ENCODE assay signal across 23 cellular contexts in the genomic region with DNA sequence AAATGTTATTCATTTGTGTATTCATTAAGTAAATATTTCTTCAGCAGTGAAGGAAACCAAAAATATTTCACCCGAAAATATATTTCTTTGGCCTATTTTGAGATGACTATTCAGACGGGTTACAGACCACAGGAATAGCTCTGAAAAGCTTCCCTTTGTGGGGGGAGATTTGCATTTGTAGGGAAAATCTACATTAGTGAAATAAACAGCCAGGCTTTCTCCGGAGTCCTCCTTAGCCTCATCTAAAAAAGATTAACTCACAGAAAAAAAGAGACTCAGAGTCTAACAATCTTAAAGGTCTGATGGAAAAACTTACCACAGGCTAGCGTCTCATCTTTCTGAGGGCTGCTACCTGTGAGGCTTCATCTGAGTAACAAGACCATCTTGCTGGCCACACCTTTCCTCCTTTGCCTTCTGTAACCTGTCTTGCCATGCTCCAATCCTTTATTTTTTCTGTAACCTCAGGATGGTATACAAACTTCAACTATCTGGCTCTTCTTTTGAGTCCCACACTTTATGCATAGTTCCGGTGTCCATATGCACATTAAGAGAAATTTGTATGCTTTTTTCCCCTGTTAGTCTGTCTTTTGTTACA.
DNase-seq lines count a peak whose midpoint lies in the region; ATAC-seq, FAIRE-seq and TF ChIP-seq lines count a peak whose summit lies in the region.
"Had no signal": no experiment of that assay in that cellular context is flagged by ENCODE, and none has a peak within 500 bp of the region (broad histone marks: within the 10 kb centered on the region; RNA-seq: fewer than 3 reads in every experiment).

No MANE protein-coding gene starts in this region.

- TF ChIP-seq EP300 in H1 (IDR thresholded peaks at IDR 0.05; ENCODE audit: borderline replicate concordance in 1 of 2, low read depth in 2 of 2, low read length in 2 of 2), result no peak

- H4K20me1 ChIP-seq in DND-41 (ENCODE audit: insufficient read depth, low read length), result no peaks in the 10 kb centered on the region
- H4K20me1 ChIP-seq in H1 (replicated peaks in 1 of 2; ENCODE audit: control insufficient read depth in 1 of 2, insufficient read depth in 2 of 2, low read length in 2 of 2), result no peaks in the 10 kb centered on the region
- H4K20me1 ChIP-seq in neural progenitor cell (ENCODE audit: low read depth), result no peaks in the 10 kb centered on the region
- H4K20me1 ChIP-seq: BLaER1 had no signal

- no peak overlapping the region for H3K23ac ChIP-seq in H1 (ENCODE audit: insufficient read length)

- TF ChIP-seq CTCF in DND-41 (IDR thresholded peaks at IDR 0.05; ENCODE audit: borderline replicate concordance, extremely low read depth, low read length, poor library complexity, severe bottlenecking) (no peak), H1 (IDR thresholded peaks at IDR 0.05; ENCODE audit: control extremely low read depth in 1 of 3, insufficient read depth in 1 of 3, low read depth in 1 of 3, low read length in 3 of 3) (no peak), neural progenitor cell (IDR thresholded peaks at IDR 0.05) (no peak)

- H3F3A ChIP-seq in neural progenitor cell (ENCODE audit: low read depth), result no peaks in the 10 kb centered on the region

- H4K5ac ChIP-seq in H1 (ENCODE audit: insufficient read length, low read depth, low read length), result no peak overlapping the region

- H2AK5ac ChIP-seq in H1 (ENCODE audit: low read depth, low read length), result no peak overlapping the region

- H3K4ac ChIP-seq in H1 (replicated peaks; ENCODE audit: insufficient read length, low read depth, low read length), result no peak overlapping the region

- H2BK20ac ChIP-seq in H1 (ENCODE audit: low read length), result no peak overlapping the region

- no peak overlapping the region for H2BK120ac ChIP-seq in H1 (replicated peaks; ENCODE audit: low read depth, low read length)

- no peak overlapping the region for H2BK15ac ChIP-seq in H1 (ENCODE audit: low read length)

- H3K79me2 ChIP-seq in DND-41 (ENCODE audit: insufficient read depth, low read length) (no peaks in the 10 kb centered on the region), H1 (ENCODE audit: control insufficient read depth in 1 of 2, insufficient read depth in 2 of 2, low read length in 2 of 2) (no peaks in the 10 kb centered on the region), neural progenitor cell (ENCODE audit: low read depth) (no peaks in the 10 kb centered on the region)

- DNase-seq in DND-41 (no peak), H1 (ENCODE audit: low read depth in 1 of 2, low spot score in 2 of 2) (no peak), neural progenitor cell (ENCODE audit: low spot score) (no peak), left cardiac atrium (no peak), NCI-H2081 treated with DMSO at 0.1 percent for 48 hours (lab: John Stamatoyannopoulos, UW) (no peak)
- no peak for DNase-seq in activated CD4-positive, alpha-beta T cell treated with anti-CD3 and anti-CD28 coated beads for 36 hours
- DNase-seq in stimulated activated CD4-positive, alpha-beta T cell treated with anti-CD3 and anti-CD28 coated beads, Interleukin-2, amount 100 ng/mL, for 24 hours, result no peak
- DNase-seq: 8988T; CD4-positive, CD25-positive, alpha-beta regulatory T cell; GOT3; IMR-90; KG1; MG63; NCI-H2029; NCI-H446 treated with DMSO at 0.1 percent for 48 hours; NCI-H526; NCI-H82; SHP77 had no signal

- H3K9ac ChIP-seq in DND-41 (ENCODE audit: low read depth, low read length) (no peak overlapping the region), HUES64 (ENCODE audit: low read depth, low read length) (no peak overlapping the region), H1 (replicated peaks in 1 of 4; ENCODE audit: extremely low read depth in 1 of 4, low read depth in 3 of 4, low read length in 3 of 4) (no peak overlapping the region; a peak in 1 of 7 replicates), neural progenitor cell (no peak overlapping the region)
- H3K9ac ChIP-seq: BLaER1 had no signal

- no peak overlapping the region for H2AFZ ChIP-seq in DND-41 (ENCODE audit: low read depth, low read length)
- no peak overlapping the region for H2AFZ ChIP-seq in H1 (ENCODE audit: low read length)
- H2AFZ ChIP-seq in neural progenitor cell (replicated peaks), result peak overlapping the region; percentile 78

- no peak overlapping the region for H3K4me3 ChIP-seq in DND-41 (ENCODE audit: low read depth in 1 of 2, low read length in 2 of 2)
- H3K4me3 ChIP-seq in HUES64 (ENCODE audit: low read length), result no peak overlapping the region
- H3K4me3 ChIP-seq in H1 (ENCODE audit: extremely low read depth in 1 of 4, insufficient read depth in 2 of 4, low read depth in 3 of 4, low read length in 4 of 4), result peak overlapping the region in 1 of 4 experiments; percentile 18; a peak in 1 of 8 replicates
- no peak overlapping the region for H3K4me3 ChIP-seq in neural progenitor cell
- H3K4me3 ChIP-seq: BLaER1, MG63 had no signal

- H3K4me2 ChIP-seq in DND-41 (ENCODE audit: insufficient read depth, low read length) (no peak overlapping the region), H1 (ENCODE audit: insufficient read depth in 1 of 2, low read depth in 2 of 2, low read length in 2 of 2) (peak overlapping the region; percentile 35 to 77; a peak in 3 of 4 replicates), neural progenitor cell (no peak overlapping the region)
- H3K4me2 ChIP-seq: BLaER1 had no signal

- 26% methylated on average over 4 of the region's 5 CpGs for WGBS in HUES64
- 18% methylated on average over 5 of the region's 5 CpGs; no CpG with 5 or more reads in 1 of the 2 experiments for WGBS in H1 (ENCODE audit: extremely low coverage in 1 of 2, insufficient coverage in 1 of 2, insufficient read length in 1 of 2, insufficient replicate concordance in 2 of 2, low coverage in 1 of 2, low lambda C conversion rate in 2 of 2, missing lambda C conversion rate in 1 of 2), 2 experiments

- ATAC-seq in DND-41 (ENCODE audit: insufficient read depth, low read depth), result peak; percentile 8; the same call in 1 of the 3 replicates
- no peak for ATAC-seq in left cardiac atrium
- no peak for ATAC-seq in activated CD4-positive, alpha-beta T cell treated with anti-CD3 and anti-CD28 coated beads for 36 hours
- ATAC-seq: Panc1 had no signal

- TF ChIP-seq POLR2A in H1 (IDR thresholded peaks at IDR 0.05; ENCODE audit: control extremely low read depth in 1 of 2, low read depth in 2 of 2, low read length in 2 of 2), result no peak

- H4K8ac ChIP-seq in H1 (ENCODE audit: extremely low read depth, insufficient read depth, low read length), result no peak overlapping the region

- no peak for FAIRE-seq in H1 (lab: Jason Lieb, UNC)
- FAIRE-seq: G401.6 had no signal

- H3K27me3 ChIP-seq in DND-41 (ENCODE audit: insufficient read depth, low read length, poor library complexity) (no peaks in the 10 kb centered on the region), HUES64 (ENCODE audit: insufficient read depth, low read length) (no peaks in the 10 kb centered on the region), H1 (replicated peaks in 1 of 4; ENCODE audit: control insufficient read depth in 3 of 4, extremely low read depth in 1 of 4, insufficient read depth in 3 of 4, low read length in 3 of 4) (no peaks in the 10 kb centered on the region), neural progenitor cell (no peaks in the 10 kb centered on the region)
- H3K27me3 ChIP-seq: BLaER1, MG63 had no signal

- POLR2A ChIA-PET in H1 (lab: Charles Lee; ENCODE audit: partially characterized antibody), result no interaction called here
- POLR2A ChIA-PET in activated CD4-positive, alpha-beta T cell treated with anti-CD3 and anti-CD28 coated beads for 36 hours (lab: Charles Lee), result no interaction called here

- no peak for TF ChIP-seq RAD21 in H1 (IDR thresholded peaks at IDR 0.05 in 1 of 2, conservative IDR thresholded peaks at IDR 0.05 in 1 of 2; ENCODE audit: low read depth in 2 of 2, low read length in 2 of 2)

- no peak overlapping the region for H3K14ac ChIP-seq in H1 (ENCODE audit: insufficient read length)

- no peak overlapping the region for H3K4me3 Mint-ChIP-seq in neural progenitor cell
- H3K4me3 Mint-ChIP-seq in activated CD4-positive, alpha-beta T cell treated with anti-CD3 and anti-CD28 coated beads for 36 hours, result no peak overlapping the region
- H3K4me3 Mint-ChIP-seq: CD4-positive, CD25-positive, alpha-beta regulatory T cell had no signal

- no peak overlapping the region for H2BK12ac ChIP-seq in H1 (ENCODE audit: low read depth, low read length)

- H3K23me2 ChIP-seq in H1 (ENCODE audit: low read depth, low read length), result 0 out of 2 replicates have a peak, but pooled peaks cover 1% of the 10 kb centered on the region

- no peaks in the 10 kb centered on the region for H3K36me3 Mint-ChIP-seq in neural progenitor cell
- H3K36me3 Mint-ChIP-seq in activated CD4-positive, alpha-beta T cell treated with anti-CD3 and anti-CD28 coated beads for 36 hours (ENCODE audit: low read depth), result no peaks in the 10 kb centered on the region
- H3K36me3 Mint-ChIP-seq: CD4-positive, CD25-positive, alpha-beta regulatory T cell had no signal

- no peaks in the 10 kb centered on the region for H3K36me3 ChIP-seq in DND-41 (ENCODE audit: insufficient read depth, low read length)
- no peaks in the 10 kb centered on the region for H3K36me3 ChIP-seq in HUES64 (ENCODE audit: insufficient read depth, low read length)
- H3K36me3 ChIP-seq in H1 (ENCODE audit: control insufficient read depth in 2 of 4, insufficient read depth in 4 of 4, low read length in 3 of 4), result no peaks in the 10 kb centered on the region
- H3K36me3 ChIP-seq in neural progenitor cell, result no peaks in the 10 kb centered on the region
- H3K36me3 ChIP-seq: BLaER1, MG63 had no signal

- intact Hi-C loops in left cardiac atrium (cut with DNase I), result no loop called here
- intact Hi-C loops in activated CD4-positive, alpha-beta T cell treated with anti-CD3 and anti-CD28 coated beads for 36 hours (cut with DNase I, micrococcal nuclease), result no loop called here

- H3K27me3 Mint-ChIP-seq in neural progenitor cell (ENCODE audit: insufficient read depth, low read depth), result no peaks in the 10 kb centered on the region
- H3K27me3 Mint-ChIP-seq in activated CD4-positive, alpha-beta T cell treated with anti-CD3 and anti-CD28 coated beads for 36 hours, result no peaks in the 10 kb centered on the region
- H3K27me3 Mint-ChIP-seq: CD4-positive, CD25-positive, alpha-beta regulatory T cell had no signal

- CTCF ChIA-PET in H1 (lab: Charles Lee; ENCODE audit: partially characterized antibody), result no interaction called here
- CTCF ChIA-PET in activated CD4-positive, alpha-beta T cell treated with anti-CD3 and anti-CD28 coated beads for 36 hours (lab: Charles Lee), result no interaction called here

- H3K9me3 Mint-ChIP-seq in neural progenitor cell, result no peaks in the 10 kb centered on the region
- H3K9me3 Mint-ChIP-seq in activated CD4-positive, alpha-beta T cell treated with anti-CD3 and anti-CD28 coated beads for 36 hours (ENCODE audit: low read depth), result no peaks in the 10 kb centered on the region

- H2BK5ac ChIP-seq in H1 (ENCODE audit: low read depth, low read length), result no peak overlapping the region

- H3K27ac Mint-ChIP-seq in neural progenitor cell, result no peak overlapping the region
- no peak overlapping the region for H3K27ac Mint-ChIP-seq in activated CD4-positive, alpha-beta T cell treated with anti-CD3 and anti-CD28 coated beads for 36 hours
- H3K27ac Mint-ChIP-seq: CD4-positive, CD25-positive, alpha-beta regulatory T cell had no signal

- H3K18ac ChIP-seq in H1 (ENCODE audit: extremely low read depth, low read length), result no peak overlapping the region; the same call in 1 of the 2 replicates

- H4K91ac ChIP-seq in H1 (replicated peaks; ENCODE audit: insufficient read length, low read length), result no peak overlapping the region

- H3K27ac ChIP-seq in DND-41 (ENCODE audit: low read length) (no peak overlapping the region), HUES64 (ENCODE audit: low read depth, low read length) (peak overlapping the region; percentile 2; the same call in 1 of the 2 replicates), H1 (ENCODE audit: low read depth, low read length) (no peak overlapping the region), neural progenitor cell (no peak overlapping the region)
- H3K27ac ChIP-seq: BLaER1, RWPE1 had no signal

- H3K4me1 ChIP-seq in DND-41 (ENCODE audit: insufficient read depth, low read length) (peaks cover 11% of the 10 kb centered on the region), HUES64 (ENCODE audit: insufficient read depth, low read length) (peaks cover 38% of the 10 kb centered on the region), H1 (replicated peaks in 1 of 4; ENCODE audit: control insufficient read depth in 3 of 4, insufficient read depth in 4 of 4, low read length in 3 of 4) (peaks cover 0 to 10% (median 6%) of the 10 kb centered on the region in 4 experiments; a peak in 4 of 7 replicates), neural progenitor cell (peaks cover 4% of the 10 kb centered on the region)
- H3K4me1 ChIP-seq: BLaER1 had no signal

- no peaks in the 10 kb centered on the region for H3K79me1 ChIP-seq in H1 (ENCODE audit: low read depth, low read length)

- H3K9me3 ChIP-seq in DND-41 (ENCODE audit: insufficient read depth, low read length, severe bottlenecking), result no peaks in the 10 kb centered on the region
- H3K9me3 ChIP-seq in HUES64 (ENCODE audit: insufficient read depth, low read depth, low read length), result no peaks in the 10 kb centered on the region
- H3K9me3 ChIP-seq in H1 (ENCODE audit: insufficient read depth in 2 of 2, low read depth in 1 of 2, low read length in 1 of 2), result no peaks in the 10 kb centered on the region
- no peaks in the 10 kb centered on the region for H3K9me3 ChIP-seq in neural progenitor cell (ENCODE audit: low read depth)
- H3K9me3 ChIP-seq: BLaER1, MG63 had no signal

- H3K56ac ChIP-seq in H1 (replicated peaks; ENCODE audit: insufficient read length, low read depth, low read length), result no peak overlapping the region

- peaks cover 4% of the 10 kb centered on the region for H3K4me1 Mint-ChIP-seq in neural progenitor cell
- H3K4me1 Mint-ChIP-seq in activated CD4-positive, alpha-beta T cell treated with anti-CD3 and anti-CD28 coated beads for 36 hours, result no peaks in the 10 kb centered on the region
- H3K4me1 Mint-ChIP-seq: CD4-positive, CD25-positive, alpha-beta regulatory T cell had no signal

Comparison
In these comparisons a context has a peak if more than half of its experiments do, and no peak if none do; other contexts are left out.
1. H3K4me2 ChIP-seq: peak in H1 (2 of 2); none in DND-41 (single experiment) and neural progenitor cell (single experiment).